Comparison of ENCODE assay signal across 10 cellular contexts in genomic region chr16:17468611-17469010, GRCh38. TPM values are rescaled to one million over a fixed set of nuclear protein-coding genes. Genes with fewer than 3 reads are reported as not detected.
DNase-seq lines count a peak whose midpoint lies in the region; ATAC-seq and TF ChIP-seq lines count a peak whose summit lies in the region.
"Had no signal": no experiment of that assay in that cellular context is flagged by ENCODE, and none has a peak within 500 bp of the region (broad histone marks: within the 10 kb centered on the region; RNA-seq: fewer than 3 reads in every experiment).

No MANE protein-coding gene starts in this region.

- H3K4me3 Mint-ChIP-seq in activated CD4-positive, alpha-beta T cell treated with anti-CD3 and anti-CD28 coated beads, Interleukin-2, amount 10 ng/mL, durations not matched to agents 7 days and 5 days: peak overlapping the region; percentile 89
- H3K4me3 Mint-ChIP-seq in activated T-helper 17 cell treated with anti-CD3 and anti-CD28 coated beads, Interleukin-2, amount 50 U/mL, for 72 hours: peak overlapping the region; percentile 90

- H3K36me3 ChIP-seq in lung (ENCODE audit: control insufficient read depth in 2 of 2, insufficient read depth in 2 of 2, low read length in 2 of 2) (no peaks in the 10 kb centered on the region), stomach smooth muscle (ENCODE audit: control insufficient read depth in 2 of 2, insufficient read depth in 2 of 2, low read length in 2 of 2) (no peaks in the 10 kb centered on the region)
- H3K36me3 ChIP-seq: right lobe of liver, WERI-Rb-1 had no signal

- POLR2A ChIA-PET in activated CD4-positive, alpha-beta T cell treated with anti-CD3 and anti-CD28 coated beads, Interleukin-2, amount 10 ng/mL, durations not matched to agents 7 days and 5 days (lab: Charles Lee): interaction anchor here (0.6 kb wide), 1 partner anchor 458 kb away, joined by 13 read pairs; no protein-coding TSS in a partner anchor

- ATAC-seq in activated T-helper 17 cell treated with anti-CD3 and anti-CD28 coated beads, Interleukin-2, amount 50 U/mL, for 72 hours (replicated peaks): no peak
- ATAC-seq in lung (ENCODE audit: insufficient read depth, low FRiP score) (no peak), HG02885 (IDR thresholded peaks at IDR 0.05; ENCODE audit: poor library complexity, unreplicated experiment) (no peak)

- H3K4me3 ChIP-seq in lung (peak overlapping the region; percentile 22), stomach smooth muscle (ENCODE audit: low read length in 2 of 2) (peak overlapping the region; percentile 84 to 85)

- 57 to 59% methylated on average over 7 of the region's 7 CpGs for WGBS in lung, 2 donors

- H3K36me3 Mint-ChIP-seq in activated CD4-positive, alpha-beta T cell treated with anti-CD3 and anti-CD28 coated beads, Interleukin-2, amount 10 ng/mL, durations not matched to agents 7 days and 5 days (ENCODE audit: low read depth): peaks cover 48% of the 10 kb centered on the region
- H3K36me3 Mint-ChIP-seq in activated T-helper 17 cell treated with anti-CD3 and anti-CD28 coated beads, Interleukin-2, amount 50 U/mL, for 72 hours (ENCODE audit: low read depth): peaks cover 42% of the 10 kb centered on the region

- CTCF ChIA-PET in activated CD4-positive, alpha-beta T cell treated with anti-CD3 and anti-CD28 coated beads, Interleukin-2, amount 10 ng/mL, durations not matched to agents 7 days and 5 days (lab: Charles Lee): interaction anchor here (1.0 to 2.0 kb wide), 7 partner anchors 8 to 277 kb away, joined by 3 to 5 read pairs (median 3); no protein-coding TSS in a partner anchor

- H3K9me3 Mint-ChIP-seq in activated CD4-positive, alpha-beta T cell treated with anti-CD3 and anti-CD28 coated beads, Interleukin-2, amount 10 ng/mL, durations not matched to agents 7 days and 5 days: peaks cover 2% of the 10 kb centered on the region
- no peaks in the 10 kb centered on the region for H3K9me3 Mint-ChIP-seq in activated T-helper 17 cell treated with anti-CD3 and anti-CD28 coated beads, Interleukin-2, amount 50 U/mL, for 72 hours

- peak overlapping the region; percentile 64 to 69 for H3K9ac ChIP-seq in stomach smooth muscle (ENCODE audit: low read length in 2 of 2)

- no peak for DNase-seq in activated CD4-positive, alpha-beta T cell treated with anti-CD3 and anti-CD28 coated beads, Interleukin-2, amount 10 ng/mL, durations not matched to agents 7 days and 5 days
- no peak for DNase-seq in activated CD4-positive, alpha-beta T cell treated with anti-CD3 and anti-CD28 coated beads, Interleukin-2, amount 50 U/mL, for 48 hours
- no peak for DNase-seq in lung (ENCODE audit: low spot score)
- no peak for DNase-seq in activated gamma-delta T cell (lab: John Stamatoyannopoulos, UW)
- no peak for DNase-seq in NCI-H2227 treated with DMSO at 0.1 percent for 48 hours (lab: John Stamatoyannopoulos, UW)

- H3K9me3 ChIP-seq in lung (ENCODE audit: control insufficient read depth in 2 of 2, insufficient read depth in 1 of 2, low read length in 1 of 2) (no peaks in the 10 kb centered on the region), stomach smooth muscle (ENCODE audit: control insufficient read depth in 2 of 2, low read length in 2 of 2) (no peaks in the 10 kb centered on the region)
- H3K9me3 ChIP-seq: right lobe of liver had no signal

- H3K27ac Mint-ChIP-seq in activated CD4-positive, alpha-beta T cell treated with anti-CD3 and anti-CD28 coated beads, Interleukin-2, amount 10 ng/mL, durations not matched to agents 7 days and 5 days: peak overlapping the region; percentile 78
- peak overlapping the region; percentile 94 for H3K27ac Mint-ChIP-seq in activated T-helper 17 cell treated with anti-CD3 and anti-CD28 coated beads, Interleukin-2, amount 50 U/mL, for 72 hours

- no peak for TF ChIP-seq CTCF in lung (IDR thresholded peaks at IDR 0.05; ENCODE audit: control extremely low read depth, extremely low read depth)

- peaks cover 0 to 4% of the 10 kb centered on the region in 2 donors for H3K4me1 ChIP-seq in lung (ENCODE audit: control insufficient read depth in 2 of 2, insufficient read depth in 2 of 2, low read length in 2 of 2)
- peaks cover 30% of the 10 kb centered on the region for H3K4me1 ChIP-seq in stomach smooth muscle (ENCODE audit: control insufficient read depth, insufficient read depth, low read length)
- H3K4me1 ChIP-seq: right lobe of liver had no signal

- H3K27ac ChIP-seq in lung (ENCODE audit: low read depth in 1 of 2, low read length in 1 of 2) (no peak overlapping the region), stomach smooth muscle (ENCODE audit: low read length) (no peak overlapping the region)
- H3K27ac ChIP-seq: right lobe of liver, WERI-Rb-1 had no signal

- H3K27me3 Mint-ChIP-seq in activated CD4-positive, alpha-beta T cell treated with anti-CD3 and anti-CD28 coated beads, Interleukin-2, amount 10 ng/mL, durations not matched to agents 7 days and 5 days: no peaks in the 10 kb centered on the region
- no peaks in the 10 kb centered on the region for H3K27me3 Mint-ChIP-seq in activated T-helper 17 cell treated with anti-CD3 and anti-CD28 coated beads, Interleukin-2, amount 50 U/mL, for 72 hours

- peaks cover 53% of the 10 kb centered on the region for H3K4me1 Mint-ChIP-seq in activated CD4-positive, alpha-beta T cell treated with anti-CD3 and anti-CD28 coated beads, Interleukin-2, amount 10 ng/mL, durations not matched to agents 7 days and 5 days
- peaks cover 33% of the 10 kb centered on the region for H3K4me1 Mint-ChIP-seq in activated T-helper 17 cell treated with anti-CD3 and anti-CD28 coated beads, Interleukin-2, amount 50 U/mL, for 72 hours

- no peaks in the 10 kb centered on the region for H3K27me3 ChIP-seq in lung (ENCODE audit: control insufficient read depth, insufficient read depth)
- H3K27me3 ChIP-seq in stomach smooth muscle (ENCODE audit: control insufficient read depth in 1 of 2, insufficient read depth in 2 of 2, low read length in 2 of 2): no peaks in the 10 kb centered on the region
- H3K27me3 ChIP-seq: right lobe of liver had no signal

RNA-seq across cellular contexts. Expression of gene XYLT1, which starts 2.1 kb away (rescaled TPM):
- 10 to 100 TPM; 46.6 to 50.1 TPM for total RNA-seq in activated CD4-positive, alpha-beta T cell treated with anti-CD3 and anti-CD28 coated beads, Interleukin-2, amount 10 ng/mL, durations not matched to agents 7 days and 5 days
- 10 to 100 TPM; 21.4 to 22.6 TPM for total RNA-seq in activated T-helper 17 cell treated with anti-CD3 and anti-CD28 coated beads, Interleukin-2, amount 50 U/mL, for 72 hours
- total RNA-seq in lung: 10 to 100 TPM; 10.1 to 11.5 TPM
- polyA plus RNA-seq in lung: 1 to 10 TPM; 1.4 to 3.7 TPM
